ENCODE assay signal across 25 cellular contexts in genomic region chr19:18869231-18869575, GRCh38. TPM values are rescaled to one million over a fixed set of nuclear protein-coding genes. Genes with fewer than 3 reads are reported as not detected.
"Had no signal": no experiment of that assay in that cellular context is flagged by ENCODE, and none has a peak within 500 bp of the region (broad histone marks: within the 10 kb centered on the region; RNA-seq: fewer than 3 reads in every experiment).

No MANE protein-coding gene starts in this region.

- H3K9me3 ChIP-seq: esophagus muscularis mucosa, left lung, mucosa of descending colon, sigmoid colon, tibial nerve had no signal

- FAIRE-seq: astrocyte, islet of Langerhans, small intestine had no signal

- H3K4me1 ChIP-seq: foreskin keratinocyte had no signal

- H3K27me3 ChIP-seq: tibial nerve had no signal

- H3K27ac ChIP-seq: brain microvascular endothelial cell, esophagus muscularis mucosa, foreskin keratinocyte, left lung, sigmoid colon, tibial nerve, WERI-Rb-1 had no signal

- DNase-seq: activated CD4-positive, alpha-beta memory T cell treated with anti-CD3 and anti-CD28 coated beads, Interleukin-2, amount 10 ng/mL, durations not matched to agents 7 days and 5 days; activated CD4-positive, alpha-beta T cell treated with anti-CD3 and anti-CD28 coated beads, Interleukin-2, amount 10 ng/mL, durations not matched to agents 24 days and 14 days; activated CD4-positive, CD25-positive, alpha-beta regulatory T cell treated with anti-CD3 and anti-CD28 coated beads, Interleukin-2, amount 50 U/mL, for 72 hours; activated CD8-positive, alpha-beta memory T cell treated with anti-CD3 and anti-CD28 coated beads, Interleukin-2, amount 50 U/mL, for 48 hours; activated gamma-delta T cell; activated naive CD4-positive, alpha-beta T cell treated with anti-CD3 and anti-CD28 coated beads, Interleukin-2, amount 10 ng/mL, durations not matched to agents 7 days and 5 days; activated naive CD8-positive, alpha-beta T cell treated with anti-CD3 and anti-CD28 coated beads, Interleukin-2, amount 10 ng/mL, durations not matched to agents 7 days and 5 days; activated T-cell treated with anti-CD3 and anti-CD28 coated beads, Interleukin-2, amount 50 U/mL, for 24 hours; brain microvascular endothelial cell; foreskin keratinocyte; mucosa of descending colon; sigmoid colon; small intestine; stimulated activated CD4-positive, alpha-beta T cell treated with anti-CD3 and anti-CD28 coated beads, Interleukin-1b, Interleukin-23, amount 100 ng/mL, for 48 hours; stimulated activated CD8-positive, alpha-beta memory T cell treated with anti-CD3 and anti-CD28 coated beads, Interleukin-4, amount 100 ng/mL, for 48 hours; stimulated activated naive CD4-positive, alpha-beta T cell; T-helper 17 cell; T1000; WERI-Rb-1 had no signal

- H3K36me3 Mint-ChIP-seq: natural killer cell treated with Interleukin-12 subunit alpha and Interleukin-12 subunit beta and Interleukin-15 and Interleukin-18, amount 100 ng/mL, for 72 hours had no signal

- H3K9me3 Mint-ChIP-seq: activated CD4-positive, alpha-beta memory T cell treated with anti-CD3 and anti-CD28 coated beads, Interleukin-2, amount 10 ng/mL, durations not matched to agents 7 days and 5 days; activated CD4-positive, alpha-beta T cell treated with anti-CD3 and anti-CD28 coated beads, Interleukin-2, amount 10 ng/mL, durations not matched to agents 24 days and 14 days; activated naive CD4-positive, alpha-beta T cell treated with anti-CD3 and anti-CD28 coated beads, Interleukin-2, amount 10 ng/mL, durations not matched to agents 7 days and 5 days; activated naive CD8-positive, alpha-beta T cell treated with anti-CD3 and anti-CD28 coated beads, Interleukin-2, amount 10 ng/mL, durations not matched to agents 7 days and 5 days; activated T-cell treated with anti-CD3 and anti-CD28 coated beads, Interleukin-2, amount 50 U/mL, for 24 hours; natural killer cell treated with Interleukin-12 subunit alpha and Interleukin-12 subunit beta and Interleukin-15 and Interleukin-18, amount 100 ng/mL, for 72 hours had no signal

- ATAC-seq: foreskin keratinocyte, left lung, T-helper 17 cell had no signal

- H3K27ac Mint-ChIP-seq: activated CD4-positive, alpha-beta memory T cell treated with anti-CD3 and anti-CD28 coated beads, Interleukin-2, amount 10 ng/mL, durations not matched to agents 7 days and 5 days; activated CD4-positive, alpha-beta T cell treated with anti-CD3 and anti-CD28 coated beads, Interleukin-2, amount 10 ng/mL, durations not matched to agents 24 days and 14 days; activated naive CD4-positive, alpha-beta T cell treated with anti-CD3 and anti-CD28 coated beads, Interleukin-2, amount 10 ng/mL, durations not matched to agents 7 days and 5 days; activated naive CD8-positive, alpha-beta T cell treated with anti-CD3 and anti-CD28 coated beads, Interleukin-2, amount 10 ng/mL, durations not matched to agents 7 days and 5 days; activated T-cell treated with anti-CD3 and anti-CD28 coated beads, Interleukin-2, amount 50 U/mL, for 24 hours; natural killer cell treated with Interleukin-12 subunit alpha and Interleukin-12 subunit beta and Interleukin-15 and Interleukin-18, amount 100 ng/mL, for 72 hours; T-helper 17 cell had no signal

- H3K4me3 Mint-ChIP-seq: activated CD4-positive, alpha-beta memory T cell treated with anti-CD3 and anti-CD28 coated beads, Interleukin-2, amount 10 ng/mL, durations not matched to agents 7 days and 5 days; activated CD4-positive, alpha-beta T cell treated with anti-CD3 and anti-CD28 coated beads, Interleukin-2, amount 10 ng/mL, durations not matched to agents 24 days and 14 days; activated naive CD4-positive, alpha-beta T cell treated with anti-CD3 and anti-CD28 coated beads, Interleukin-2, amount 10 ng/mL, durations not matched to agents 7 days and 5 days; activated naive CD8-positive, alpha-beta T cell treated with anti-CD3 and anti-CD28 coated beads, Interleukin-2, amount 10 ng/mL, durations not matched to agents 7 days and 5 days; activated T-cell treated with anti-CD3 and anti-CD28 coated beads, Interleukin-2, amount 50 U/mL, for 24 hours; natural killer cell treated with Interleukin-12 subunit alpha and Interleukin-12 subunit beta and Interleukin-15 and Interleukin-18, amount 100 ng/mL, for 72 hours; T-helper 17 cell had no signal

- H3K4me3 ChIP-seq: left lung, mucosa of descending colon, sigmoid colon, tibial nerve had no signal

RNA-seq across cellular contexts. Expression of gene CERS1, which starts 26.8 kb away (rescaled TPM):
- total RNA-seq: activated CD4-positive, alpha-beta memory T cell treated with anti-CD3 and anti-CD28 coated beads, Interleukin-2, amount 10 ng/mL, durations not matched to agents 7 days and 5 days; activated naive CD8-positive, alpha-beta T cell treated with anti-CD3 and anti-CD28 coated beads, Interleukin-2, amount 10 ng/mL, durations not matched to agents 7 days and 5 days; natural killer cell treated with Interleukin-12 subunit alpha and Interleukin-12 subunit beta and Interleukin-15 and Interleukin-18, amount 100 ng/mL, for 72 hours; T-helper 17 cell had no signal
